Comparison of ENCODE assay signal across 8 cellular contexts in the genomic region with DNA sequence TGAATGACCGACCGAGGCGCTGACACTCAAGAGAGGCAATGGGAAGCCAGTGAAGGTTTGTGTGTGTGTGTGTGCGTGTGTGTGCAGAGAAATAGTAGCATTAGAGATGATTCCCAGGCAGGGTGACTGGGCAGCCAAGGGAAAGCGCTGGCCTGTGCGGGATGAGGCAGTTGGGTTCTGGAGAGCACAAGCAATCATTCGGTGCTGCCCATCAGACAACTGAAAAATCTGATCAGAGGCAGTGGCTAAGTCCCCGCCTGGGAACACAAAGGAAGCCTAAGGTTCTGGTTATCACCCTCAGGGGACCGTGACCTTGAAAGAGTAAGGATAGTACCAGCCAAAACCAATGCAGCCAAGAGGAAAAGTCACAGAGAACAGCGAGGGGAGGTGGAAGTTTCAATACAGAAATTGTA. TPM values are rescaled to one million over a fixed set of nuclear protein-coding genes. Genes with fewer than 3 reads are reported as not detected.
A peak's percentile ranks its signal among the peaks of the same experiment; 100 is the strongest.
DNase-seq lines count a peak whose midpoint lies in the region; ATAC-seq and TF ChIP-seq lines count a peak whose summit lies in the region.

No MANE protein-coding gene starts in this region.

- intact Hi-C loops in heart left ventricle (cut with DNase I) (loop anchor here in 8 of 10 donors (1.0 to 10.0 kb wide), 10 partner anchors 34 to 366 kb away; no protein-coding TSS in a partner anchor), Right ventricle myocardium inferior (cut with DNase I) (loop anchor here (2.0 to 5.0 kb wide), 3 partner anchors 48 to 114 kb away; partner anchors contain the start of genes BBIP1 and SHOC2), aorta (cut with DNase I) (loop anchor here (5.0 kb wide), 2 partner anchors 49 to 69 kb away; no protein-coding TSS in a partner anchor)

- H3K36me3 ChIP-seq in heart left ventricle, result peaks cover 0 to 2% (median 0%) of the 10 kb centered on the region in 9 donors
- no peaks in the 10 kb centered on the region for H3K36me3 ChIP-seq in aorta (ENCODE audit: control insufficient read depth in 1 of 2, insufficient read depth in 2 of 2, low read length in 1 of 2)

- TF ChIP-seq POLR2A in heart left ventricle (IDR thresholded peaks at IDR 0.05), result no peak

- DNase-seq in heart left ventricle, result no peak
- no peak for DNase-seq in Right ventricle myocardium inferior (ENCODE audit: missing footprints)
- DNase-seq in aorta, result no peak
- DNase-seq in stimulated activated CD8-positive, alpha-beta memory T cell treated with anti-CD3 and anti-CD28 coated beads, Interleukin-4, amount 100 ng/mL, for 48 hours, result no peak

- H3K4me3 Mint-ChIP-seq in brain, result peak overlapping the region; percentile 85 to 96 (median 91)

- peaks cover 4% of the 10 kb centered on the region for H3K36me3 Mint-ChIP-seq in brain

- H3K4me3 ChIP-seq in heart left ventricle (peak overlapping the region in 10 of 12 donors; percentile 68 to 100 (median 93)), mononuclear cell (ENCODE audit: low read length) (peak overlapping the region; percentile 84), aorta (ENCODE audit: low read length in 2 of 2) (no peak overlapping the region)

- peak overlapping the region; percentile 95 to 98 (median 96) for H3K27ac Mint-ChIP-seq in brain

- H3K27me3 Mint-ChIP-seq in brain, result peaks cover 8% of the 10 kb centered on the region

- peaks cover 0 to 3% (median 0%) of the 10 kb centered on the region in 5 experiments for H3K9me3 Mint-ChIP-seq in brain

- TF ChIP-seq CTCF in heart left ventricle (IDR thresholded peaks at IDR 0.05), result no peak
- TF ChIP-seq CTCF in brain (conservative IDR thresholded peaks at IDR 0.05), result no peak

- H3K27me3 ChIP-seq in heart left ventricle (no peaks in the 10 kb centered on the region), mononuclear cell (ENCODE audit: insufficient read depth, low read length) (no peaks in the 10 kb centered on the region), aorta (ENCODE audit: control insufficient read depth in 1 of 2, insufficient read depth in 2 of 2, low read length in 1 of 2) (no peaks in the 10 kb centered on the region)

- peak overlapping the region; percentile 79 to 99 (median 95) for H3K27ac ChIP-seq in heart left ventricle
- H3K27ac ChIP-seq in aorta (ENCODE audit: low read depth in 1 of 2, low read length in 2 of 2), result peak overlapping the region; percentile 84 to 88

- 68 to 72% (median 70%) methylated on average over 10 of the region's 10 CpGs for WGBS in heart left ventricle, 4 donors
- 46 to 51% methylated on average over 10 of the region's 10 CpGs for WGBS in aorta, 2 donors

- ATAC-seq in heart left ventricle (no peak), Right ventricle myocardium inferior (no peak), aorta (ENCODE audit: low FRiP score) (no peak), GM18873 (IDR thresholded peaks at IDR 0.05; ENCODE audit: low FRiP score, unreplicated experiment) (no peak), GM21515 (IDR thresholded peaks at IDR 0.05; ENCODE audit: unreplicated experiment) (no peak)

- H3K4me1 ChIP-seq in heart left ventricle (peaks cover 0 to 83% (median 18%) of the 10 kb centered on the region in 12 donors), mononuclear cell (ENCODE audit: insufficient read depth, low read length) (peaks cover 60% of the 10 kb centered on the region), aorta (ENCODE audit: control insufficient read depth in 1 of 2, insufficient read depth in 2 of 2, low read length in 2 of 2) (peaks cover 0 to 7% of the 10 kb centered on the region in 2 donors)

- H3K4me1 Mint-ChIP-seq in brain, result peaks cover 62% of the 10 kb centered on the region

- H3K9me3 ChIP-seq in heart left ventricle (no peaks in the 10 kb centered on the region), mononuclear cell (ENCODE audit: low read depth, low read length) (no peaks in the 10 kb centered on the region), aorta (ENCODE audit: control insufficient read depth, low read length) (no peaks in the 10 kb centered on the region)

RNA-seq across cellular contexts. Expression of gene PDCD4, which starts 0.9 kb away (rescaled TPM):
- total RNA-seq in heart left ventricle (10 to 100 TPM; 21.7 to 73.2 (median 44.1) TPM), Right ventricle myocardium inferior (71.6 TPM), mononuclear cell (330 TPM), aorta (100 to 1,000 TPM in 1 of 2 donors, 10 to 100 TPM in 1; 67.5 to 124 TPM)
- polyA plus RNA-seq in heart left ventricle (10 to 100 TPM; 18.2 to 30.1 TPM), brain (ENCODE audit: insufficient read depth, low read depth, low replicate concordance) (37.4 TPM), aorta (10 to 100 TPM; 46.6 to 89.7 TPM)

RNA-seq across cellular contexts. Expression of gene BBIP1, which starts 48.2 kb away (rescaled TPM):
- total RNA-seq in heart left ventricle (10 to 100 TPM; 19.3 to 32.4 (median 25.2) TPM), Right ventricle myocardium inferior (19.0 TPM), mononuclear cell (33.0 TPM), aorta (10 to 100 TPM; 35.3 to 36.2 TPM)
- polyA plus RNA-seq in heart left ventricle (10 to 100 TPM; 26.6 to 29.5 TPM), brain (ENCODE audit: insufficient read depth, low read depth, low replicate concordance) (32.5 TPM), aorta (10 to 100 TPM; 30.4 to 38.6 TPM)

RNA-seq across cellular contexts. Expression of gene SHOC2, which starts 48.6 kb away (rescaled TPM):
- total RNA-seq in heart left ventricle, result 10 to 100 TPM; 31.0 to 58.4 (median 45.4) TPM
- 10 to 100 TPM; 17.9 to 31.6 TPM for polyA plus RNA-seq in heart left ventricle
- total RNA-seq in Right ventricle myocardium inferior, result 44.2 TPM
- polyA plus RNA-seq in brain (ENCODE audit: insufficient read depth, low read depth, low replicate concordance), result 10.1 TPM
- total RNA-seq in mononuclear cell, result 98.6 TPM
- 10 to 100 TPM; 62.5 to 68.4 TPM for total RNA-seq in aorta
- polyA plus RNA-seq in aorta, result 10 to 100 TPM; 17.6 to 33.1 TPM

Comparison
In these comparisons a context has a peak if more than half of its experiments do, and no peak if none do; other contexts are left out.
1. H3K4me3 ChIP-seq: peak in heart left ventricle (10 of 12) and mononuclear cell (single experiment); none in aorta (0 of 2).